Comparison of ENCODE assay signal across 8 cellular contexts in the genomic region with DNA sequence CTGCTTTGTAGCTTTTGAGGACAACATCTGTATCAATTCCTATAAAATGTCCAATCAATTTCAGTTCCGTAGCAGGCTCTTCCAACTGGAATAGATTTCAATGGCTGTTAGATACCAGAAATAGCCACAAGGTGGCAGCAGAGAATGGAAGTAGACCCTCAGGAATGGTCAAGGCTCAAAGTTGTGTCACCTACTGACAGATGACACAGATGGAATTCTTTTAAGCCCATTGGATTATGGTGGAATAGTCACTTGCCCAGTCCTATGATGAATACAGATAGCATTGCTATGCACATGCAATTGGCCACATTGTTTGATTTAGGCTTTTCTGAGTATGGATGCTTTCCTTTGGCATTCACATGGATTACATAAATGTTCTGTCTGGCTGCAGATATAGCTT.
DNase-seq lines count a peak whose midpoint lies in the region; ATAC-seq and TF ChIP-seq lines count a peak whose summit lies in the region.

No MANE protein-coding gene starts in this region.

- H3K27me3 ChIP-seq in foreskin keratinocyte: no peaks in the 10 kb centered on the region

- ATAC-seq in GM19438 (IDR thresholded peaks at IDR 0.05; ENCODE audit: low read depth, unreplicated experiment) (peak; percentile 50), foreskin keratinocyte (peak; percentile 56), HG02973 (IDR thresholded peaks at IDR 0.05; ENCODE audit: unreplicated experiment) (no peak)

- no peak overlapping the region for H3K4me3 Mint-ChIP-seq in osteocyte (ENCODE audit: unreplicated experiment)

- no peaks in the 10 kb centered on the region for H3K4me1 ChIP-seq in foreskin keratinocyte

- H3K27me3 Mint-ChIP-seq in osteocyte (ENCODE audit: unreplicated experiment): no peaks in the 10 kb centered on the region

- DNase-seq in D341Med (ENCODE audit: low spot score): peak; percentile 18
- DNase-seq in NCI-H2081 (lab: John Stamatoyannopoulos, UW): peak; percentile 69 to 73
- peak; percentile 32 for DNase-seq in activated T-cell treated with anti-CD3 and anti-CD28 coated beads for 4 hours
- peak; percentile 3 to 22 for DNase-seq in foreskin keratinocyte
- DNase-seq in osteocyte (ENCODE audit: extremely low spot score, unreplicated experiment): no peak
- no peak for DNase-seq in cortex of kidney (lab: John Stamatoyannopoulos, UW)

- H3K27ac Mint-ChIP-seq in osteocyte (ENCODE audit: unreplicated experiment): no peak overlapping the region

- peaks cover 3% of the 10 kb centered on the region for H3K9me3 Mint-ChIP-seq in osteocyte (ENCODE audit: unreplicated experiment)

- no peak overlapping the region for H3K27ac ChIP-seq in foreskin keratinocyte

- peak; percentile 73 for TF ChIP-seq CTCF in foreskin keratinocyte (conservative IDR thresholded peaks at IDR 0.05)
- TF ChIP-seq CTCF in osteocyte (IDR thresholded peaks at IDR 0.05): peak; percentile 67

- H3K4me1 Mint-ChIP-seq in osteocyte (ENCODE audit: unreplicated experiment): no peaks in the 10 kb centered on the region

- H3K36me3 Mint-ChIP-seq in osteocyte (ENCODE audit: unreplicated experiment): no peaks in the 10 kb centered on the region

Comparison
In these comparisons a context has a peak if more than half of its experiments do, and no peak if none do; other contexts are left out.
1. DNase-seq: peak in D341Med (single experiment), NCI-H2081 (2 of 2), activated T-cell treated with anti-CD3 and anti-CD28 coated beads for 4 hours (single experiment) and foreskin keratinocyte (2 of 2); none in osteocyte (single experiment) and cortex of kidney (single experiment).